8 cellular contexts compared by ENCODE assay signal in genomic region chr2:180359522-180360282, GRCh38.
DNase-seq lines count a peak whose midpoint lies in the region; ATAC-seq, FAIRE-seq and TF ChIP-seq lines count a peak whose summit lies in the region.

No MANE protein-coding gene starts in this region.

- SMC1A ChIA-PET in GM12878 (lab: Charles Lee; ENCODE audit: uncharacterized antibody, unreplicated experiment) = interaction anchor here (0.8 to 1.1 kb wide), 7 partner anchors 8 to 117 kb away, joined by 3 to 4 read pairs (median 3); no protein-coding TSS in a partner anchor

- peak overlapping the region; percentile 19; the same call in 1 of the 2 replicates for H2AFZ ChIP-seq in GM12878 (ENCODE audit: control insufficient read depth, low read depth, low read length)

- H3K27ac ChIP-seq in GM12878 (ENCODE audit: control insufficient read depth, insufficient read depth) (no peak overlapping the region; the same call in 1 of the 2 replicates), esophagus muscularis mucosa (replicated peaks in 1 of 4) (no peak overlapping the region)

- H4K20me1 ChIP-seq in GM12878 (ENCODE audit: control insufficient read depth, insufficient read depth) = no peaks in the 10 kb centered on the region

- no peak overlapping the region for H3K9ac ChIP-seq in GM12878 (ENCODE audit: control insufficient read depth, insufficient read depth, low read length)

- intact Hi-C loops in GM12878 (cut with micrococcal nuclease; ENCODE audit: unreplicated experiment) (no loop called here), esophagus muscularis mucosa (cut with DNase I) (no loop called here)

- TF ChIP-seq POLR2A in GM12878 (IDR thresholded peaks at IDR 0.05; ENCODE audit: low read depth, low read length) (no peak), esophagus muscularis mucosa (IDR thresholded peaks at IDR 0.05; ENCODE audit: low read depth) (no peak)

- H3K36me3 ChIP-seq in GM12878 (ENCODE audit: control insufficient read depth in 2 of 2, insufficient read depth in 2 of 2, low read length in 1 of 2) (no peaks in the 10 kb centered on the region), esophagus muscularis mucosa (no peaks in the 10 kb centered on the region)

- 0% methylated on average over 1 of the region's 1 CpG for WGBS in GM12878 (ENCODE audit: insufficient coverage, insufficient replicate concordance, low lambda C conversion rate, missing lambda C conversion rate)
- WGBS in esophagus muscularis mucosa = no CpG with 5 or more reads among the region's 1 CpG

- H3K27me3 ChIP-seq in GM12878 (replicated peaks in 1 of 2; ENCODE audit: control insufficient read depth in 2 of 2, insufficient read depth in 2 of 2, low read length in 1 of 2) (no peaks in the 10 kb centered on the region), esophagus muscularis mucosa (no peaks in the 10 kb centered on the region)

- DNase-seq in ELF-1 (ENCODE audit: low read depth, low spot score) (peak; percentile 7), GM20000 (ENCODE audit: low spot score) (no peak), GM12878 (ENCODE audit: low read depth, low spot score) (peak; percentile 64), epidermal melanocyte (ENCODE audit: insufficient read length, low spot score) (no peak), esophagus muscularis mucosa (ENCODE audit: extremely low spot score) (no peak)
- no peak for DNase-seq in stimulated activated CD4-positive, alpha-beta T cell treated with anti-CD3 and anti-CD28 coated beads, Interleukin-15, amount 100 ng/mL, for 24 hours
- no peak for DNase-seq in activated CD4-positive, alpha-beta T cell treated with anti-CD3 and anti-CD28 coated beads, Interleukin-2, amount 50 U/mL, for 4 hours

- POLR2A ChIA-PET in GM12878 (lab: Charles Lee) = interaction anchor here (0.8 kb wide), 2 partner anchors 25 to 49 kb away, joined by 3 read pairs; no protein-coding TSS in a partner anchor

- RAD21 ChIA-PET in GM12878 (lab: Charles Lee; ENCODE audit: unreplicated experiment) = interaction anchor here (0.6 to 1.0 kb wide), 3 partner anchors 13 to 85 kb away, joined by 3 to 4 read pairs (median 3); no protein-coding TSS in a partner anchor

- no peak for TF ChIP-seq EP300 in GM12878 (IDR thresholded peaks at IDR 0.05; ENCODE audit: borderline replicate concordance in 1 of 2, control insufficient read depth in 1 of 2, low read depth in 2 of 2, low read length in 2 of 2)
- no peak for TF ChIP-seq EP300 in esophagus muscularis mucosa (IDR thresholded peaks at IDR 0.05)

- H3K4me1 ChIP-seq in GM12878 (ENCODE audit: control insufficient read depth, insufficient read depth, low read length) (peaks cover 8% of the 10 kb centered on the region), esophagus muscularis mucosa (peaks cover 0 to 7% (median 6%) of the 10 kb centered on the region in 4 donors)

- H3K79me2 ChIP-seq in GM12878 (ENCODE audit: control insufficient read depth, insufficient read depth, low read length) = no peaks in the 10 kb centered on the region

- H3K4me3 ChIP-seq in GM12878 (no peak overlapping the region), esophagus muscularis mucosa (no peak overlapping the region)

- TF ChIP-seq RAD21 in GM12878 (IDR thresholded peaks at IDR 0.05; ENCODE audit: insufficient read depth, low read depth, low read length) = no peak

- H3K4me2 ChIP-seq in GM12878 (ENCODE audit: control insufficient read depth, insufficient read depth) = peak overlapping the region; percentile 34; the same call in 1 of the 2 replicates

- TF ChIP-seq CTCF in GM20000 (IDR thresholded peaks at IDR 0.05; ENCODE audit: extremely low read depth, missing control alignments) (peak; percentile 4), GM12878 (IDR thresholded peaks at IDR 0.05 in 2 of 3, conservative IDR thresholded peaks at IDR 0.05 in 1 of 3; ENCODE audit: control insufficient read depth in 2 of 3, extremely low read depth in 1 of 3, insufficient read depth in 1 of 3, low read depth in 3 of 3, low read length in 3 of 3) (0 out of 6 replicates have a peak, but pooled peaks of 1 of the 3 experiments have one; percentile 17), esophagus muscularis mucosa (IDR thresholded peaks at IDR 0.05) (no peak)

- peak; percentile 7 for FAIRE-seq in GM12878 (lab: Jason Lieb, UNC)

- no TSS peak for BruUV-seq in GM12878 (replicated peaks; lab: Mats Ljungman, UMichigan)

- in situ Hi-C loops in GM12878 (cut with MboI) = no loop called here

- H3K9me3 ChIP-seq in GM12878 (replicated peaks; ENCODE audit: control insufficient read depth, insufficient read depth, low read length) = no peaks in the 10 kb centered on the region
- H3K9me3 ChIP-seq in esophagus muscularis mucosa = no peaks in the 10 kb centered on the region

- CTCF ChIA-PET in GM12878 (lab: Yijun Ruan, JAX) = interaction anchor here (0.8 to 1.8 kb wide), 6 partner anchors 11 to 236 kb away, joined by 3 to 5 read pairs (median 4); no protein-coding TSS in a partner anchor

- ATAC-seq in HG03378 (IDR thresholded peaks at IDR 0.05; ENCODE audit: unreplicated experiment) (peak; percentile 99), GM12878 (peak; percentile 97)

TF ChIP-seq in GM12878, 131 proteins besides CTCF, POLR2A, EP300 and RAD21 (continues in another document):
- no peak for TF ChIP-seq JUND (IDR thresholded peaks at IDR 0.05; ENCODE audit: low read depth, low read length)
- TF ChIP-seq ZNF207 (IDR thresholded peaks at IDR 0.05; ENCODE audit: borderline replicate concordance) = no peak
- no peak for TF ChIP-seq BACH1 (IDR thresholded peaks at IDR 0.05; ENCODE audit: borderline replicate concordance)
- TF ChIP-seq JUNB (IDR thresholded peaks at IDR 0.05) = no peak
- no peak for TF ChIP-seq SUPT20H (IDR thresholded peaks at IDR 0.05; ENCODE audit: borderline replicate concordance, control insufficient read depth, low read depth, low read length)
- TF ChIP-seq YY1 (IDR thresholded peaks at IDR 0.05; ENCODE audit: low read depth, low read length) = no peak
- TF ChIP-seq HCFC1 (IDR thresholded peaks at IDR 0.05; ENCODE audit: low read length) = no peak
- TF ChIP-seq BCL11A (IDR thresholded peaks at IDR 0.05; ENCODE audit: low read depth, low read length) = no peak
- TF ChIP-seq TCF12 (IDR thresholded peaks at IDR 0.05; ENCODE audit: low read depth, low read length) = 0 out of 2 replicates have a peak, but pooled peaks have one; percentile 25
- TF ChIP-seq CBX3 (IDR thresholded peaks at IDR 0.05; ENCODE audit: borderline replicate concordance, low read depth) = no peak
- TF ChIP-seq IKZF2 (IDR thresholded peaks at IDR 0.05) = peak in 1 of 2 experiments; percentile 11; a peak in 2 of 4 replicates
- no peak for TF ChIP-seq HDGF (IDR thresholded peaks at IDR 0.05)
- no peak for TF ChIP-seq E2F8 (IDR thresholded peaks at IDR 0.05; ENCODE audit: low read depth, partially characterized antibody)
- TF ChIP-seq CBFB (IDR thresholded peaks at IDR 0.05; ENCODE audit: low read depth) = no peak
- TF ChIP-seq SKIL (IDR thresholded peaks at IDR 0.05; ENCODE audit: low read depth, poor library complexity, severe bottlenecking) = no peak
- TF ChIP-seq NR2C1 (IDR thresholded peaks at IDR 0.05) = peak; percentile 48
- TF ChIP-seq FOS (IDR thresholded peaks at IDR 0.05; ENCODE audit: borderline replicate concordance, extremely low read depth, insufficient read length) = no peak
- TF ChIP-seq NR2F1 (conservative IDR thresholded peaks at IDR 0.05) = peak; percentile 79

Comparison
In these comparisons a context has a peak if more than half of its experiments do, and no peak if none do; other contexts are left out.
1. DNase-seq: peak in ELF-1 (single experiment) and GM12878 (single experiment); none in GM20000 (single experiment), stimulated activated CD4-positive, alpha-beta T cell treated with anti-CD3 and anti-CD28 coated beads, Interleukin-15, amount 100 ng/mL, for 24 hours (single experiment), epidermal melanocyte (single experiment), activated CD4-positive, alpha-beta T cell treated with anti-CD3 and anti-CD28 coated beads, Interleukin-2, amount 50 U/mL, for 4 hours (0 of 2) and esophagus muscularis mucosa (single experiment).